Comparison of ENCODE assay signal across 2 cellular contexts in genomic region chr10:12198156-12198555, GRCh38.
TF ChIP-seq lines count a peak whose summit lies in the region.

No MANE protein-coding gene starts in this region.

TF ChIP-seq in HepG2, 621 proteins besides CTCF, POLR2A, EP300 and RAD21:
- TF ChIP-seq NRL (CRISPR knock-in tag; IDR thresholded peaks at IDR 0.05; ENCODE audit: borderline replicate concordance) (no peak), TOE1 (CRISPR knock-in tag; IDR thresholded peaks at IDR 0.05) (no peak), STAG1 (CRISPR knock-in tag; IDR thresholded peaks at IDR 0.05) (no peak), NR2C2 (CRISPR knock-in tag; IDR thresholded peaks at IDR 0.05; ENCODE audit: borderline replicate concordance) (no peak), ZNF644 (CRISPR knock-in tag; IDR thresholded peaks at IDR 0.05; ENCODE audit: low read depth) (no peak), ZNF709 (CRISPR knock-in tag; IDR thresholded peaks at IDR 0.05) (no peak), ZNF251 (CRISPR knock-in tag; IDR thresholded peaks at IDR 0.05) (no peak), BRCA1 (CRISPR knock-in tag; IDR thresholded peaks at IDR 0.05) (no peak), RORA (CRISPR knock-in tag; IDR thresholded peaks at IDR 0.05) (no peak), JUNB (CRISPR knock-in tag; IDR thresholded peaks at IDR 0.05; ENCODE audit: borderline replicate concordance) (no peak), CENPX (CRISPR knock-in tag; IDR thresholded peaks at IDR 0.05) (no peak), HNF4G (IDR thresholded peaks at IDR 0.05; ENCODE audit: borderline replicate concordance, low read depth, low read length) (no peak), HNF4G (CRISPR knock-in tag; IDR thresholded peaks at IDR 0.05; ENCODE audit: borderline replicate concordance, low read depth) (no peak), RFXANK (CRISPR knock-in tag; IDR thresholded peaks at IDR 0.05) (no peak)

TF ChIP-seq in K562, 482 proteins besides CTCF, POLR2A, EP300 and RAD21:
- TF ChIP-seq CCNT2 (IDR thresholded peaks at IDR 0.05; ENCODE audit: borderline replicate concordance, extremely low read depth, insufficient read length, low read depth, low read length) (no peak), POU5F1 (IDR thresholded peaks at IDR 0.05; ENCODE audit: borderline replicate concordance, low read depth, low read length, partially characterized antibody) (no peak), HOXB6 (CRISPR knock-in tag; IDR thresholded peaks at IDR 0.05; ENCODE audit: borderline replicate concordance) (no peak), MEF2A (IDR thresholded peaks at IDR 0.05; ENCODE audit: control insufficient read depth, low read depth, low read length) (0 out of 2 replicates have a peak, but pooled peaks have one; percentile 5), ZNF12 (CRISPR knock-in tag; IDR thresholded peaks at IDR 0.05) (no peak), PTTG1 (tag; IDR thresholded peaks at IDR 0.05; ENCODE audit: low read depth) (no peak)
TF ChIP-seq in K562: peak in this region for 1.
